In the genomic region with DNA sequence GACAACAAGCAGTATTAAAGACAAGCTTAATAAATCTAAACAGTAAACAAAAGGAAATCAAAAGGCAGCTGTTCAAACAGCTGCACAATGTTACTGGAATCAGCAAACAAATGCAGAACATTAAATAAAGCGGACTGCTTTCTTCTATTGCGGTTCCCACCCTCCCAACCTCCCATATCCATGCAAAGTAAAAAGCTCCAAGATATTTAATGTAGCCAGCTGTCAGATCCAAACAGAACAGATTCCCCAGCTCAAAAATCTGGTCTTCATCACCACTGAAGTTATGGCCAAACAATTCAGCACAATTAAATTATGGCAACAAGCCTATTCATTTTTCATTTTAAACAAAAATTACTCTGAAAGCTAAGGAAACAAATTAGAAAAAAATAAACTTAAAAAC, we compare ENCODE assay signal across 15 cellular contexts.
A peak's percentile ranks its signal among the peaks of the same experiment; 100 is the strongest.
DNase-seq lines count a peak whose midpoint lies in the region; ATAC-seq, FAIRE-seq and TF ChIP-seq lines count a peak whose summit lies in the region.
"Had no signal": no experiment of that assay in that cellular context is flagged by ENCODE, and none has a peak within 500 bp of the region (broad histone marks: within the 10 kb centered on the region; RNA-seq: fewer than 3 reads in every experiment).

No MANE protein-coding gene starts in this region.

- H3K9ac ChIP-seq in liver (ENCODE audit: low read depth in 1 of 2, low read length in 2 of 2): peak overlapping the region in 1 of 2 donors; percentile 85
- no peak overlapping the region for H3K9ac ChIP-seq in HepG2 (ENCODE audit: insufficient read depth, low read depth, low read length)
- H3K9ac ChIP-seq in muscle layer of colon (ENCODE audit: low read length): no peak overlapping the region

- in situ Hi-C loops in HepG2 (cut with HindIII; ENCODE audit: extremely low pct_ligation_motif_present, low pct_unique_long_range_greater_than_20kb): no loop called here

- H3K4me1 ChIP-seq in liver (ENCODE audit: control insufficient read depth in 4 of 4, insufficient read depth in 4 of 4, low read length in 3 of 4): peaks cover 4 to 48% (median 21%) of the 10 kb centered on the region in 4 donors
- peaks cover 11% of the 10 kb centered on the region for H3K4me1 ChIP-seq in HepG2 (ENCODE audit: insufficient read depth, low read length)
- peaks cover 61% of the 10 kb centered on the region for H3K4me1 ChIP-seq in muscle layer of colon (ENCODE audit: insufficient read depth, low read length)
- H3K4me1 ChIP-seq in aorta (ENCODE audit: control insufficient read depth in 1 of 2, insufficient read depth in 2 of 2, low read length in 2 of 2): peaks cover 2 to 4% of the 10 kb centered on the region in 2 donors

- ATAC-seq in HepG2: no peak
- ATAC-seq in aorta (ENCODE audit: low FRiP score): no peak
- ATAC-seq in GM18909 (IDR thresholded peaks at IDR 0.05; ENCODE audit: poor library complexity, unreplicated experiment): no peak
- ATAC-seq in HG02610 (IDR thresholded peaks at IDR 0.05; ENCODE audit: unreplicated experiment): no peak

- H3K27ac ChIP-seq in liver (ENCODE audit: low read depth in 1 of 2, low read length in 2 of 2): peak overlapping the region; percentile 88 to 96
- H3K27ac ChIP-seq in HepG2 (ENCODE audit: extremely low read length, insufficient read depth, low read length): no peak overlapping the region
- peak overlapping the region; percentile 9 for H3K27ac ChIP-seq in caudate nucleus (ENCODE audit: low read depth, low read length)
- peak overlapping the region; percentile 77 for H3K27ac ChIP-seq in muscle layer of colon (ENCODE audit: low read depth, low read length)
- no peak overlapping the region for H3K27ac ChIP-seq in aorta (ENCODE audit: low read depth in 1 of 2, low read length in 2 of 2)

- CTCF ChIA-PET in HepG2 (lab: Yijun Ruan, JAX; ENCODE audit: low intra/inter-chr PET ratio, low total read pairs): no interaction called here

- POLR2A ChIA-PET in HepG2 (lab: Yijun Ruan, JAX): no interaction called here

- no peaks in the 10 kb centered on the region for H3K79me2 ChIP-seq in HepG2 (ENCODE audit: insufficient read depth, low read length)

- H3K9me3 ChIP-seq in liver (ENCODE audit: control insufficient read depth in 4 of 4, low read length in 3 of 4) (no peaks in the 10 kb centered on the region), HepG2 (ENCODE audit: low read length) (no peaks in the 10 kb centered on the region), muscle layer of colon (ENCODE audit: low read length) (no peaks in the 10 kb centered on the region), aorta (ENCODE audit: control insufficient read depth, low read length) (no peaks in the 10 kb centered on the region)
- H3K9me3 ChIP-seq: BE2C had no signal

- intact Hi-C loops in HepG2 (cut with micrococcal nuclease; ENCODE audit: unreplicated experiment) (no loop called here), aorta (cut with DNase I) (no loop called here)

- 27% methylated on average over 2 of the region's 2 CpGs for WGBS in liver
- WGBS in HepG2 (ENCODE audit: low lambda C conversion rate): 100% methylated on average over 2 of the region's 2 CpGs
- 69 to 72% methylated on average over 2 of the region's 2 CpGs for WGBS in aorta, 2 donors

- H3K4me3 ChIP-seq in liver (ENCODE audit: low read depth in 1 of 3, low read length in 3 of 3) (no peak overlapping the region), HepG2 (replicated peaks in 1 of 3; ENCODE audit: insufficient read depth in 1 of 3, low read depth in 2 of 3, low read length in 3 of 3) (no peak overlapping the region), muscle layer of colon (ENCODE audit: low read depth in 1 of 2, low read length in 2 of 2) (no peak overlapping the region), aorta (ENCODE audit: low read length in 2 of 2) (no peak overlapping the region)

- no peak for DNase-seq in HepG2 (ENCODE audit: low spot score)
- no peak for DNase-seq in caudate nucleus (lab: John Stamatoyannopoulos, UW)
- no peak for DNase-seq in aorta
- DNase-seq in NCI-H2107 treated with DMSO at 0.1 percent for 48 hours (lab: John Stamatoyannopoulos, UW; ENCODE audit: unreplicated experiment): no peak
- DNase-seq: activated B cell treated with CpG ODN at 0.5 μM for 24 hours; activated T-cell treated with anti-CD3 and anti-CD28 coated beads, Interleukin-2, amount 50 U/mL, for 72 hours; BE2C; NCI-H1436 treated with DMSO at 0.1 percent for 48 hours; SIG-M5; stimulated activated CD4-positive, alpha-beta T cell treated with anti-CD3 and anti-CD28 coated beads, Interleukin-12 subunit alpha, Interleukin-12 subunit beta, amount 100 ng/mL, for 4 hours had no signal

- TF ChIP-seq RAD21 in liver (IDR thresholded peaks at IDR 0.05) (peak in 1 of 2 donors; percentile 28), HepG2 (CRISPR knock-in tag; IDR thresholded peaks at IDR 0.05) (no peak)

- no peak overlapping the region for H3K4me2 ChIP-seq in HepG2 (ENCODE audit: low read depth, low read length)

- H3K36me3 ChIP-seq in liver (ENCODE audit: control insufficient read depth in 4 of 4, insufficient read depth in 3 of 4, low read depth in 1 of 4, low read length in 3 of 4): no peaks in the 10 kb centered on the region
- H3K36me3 ChIP-seq in HepG2 (replicated peaks in 1 of 2; ENCODE audit: control insufficient read depth in 1 of 2, insufficient read depth in 2 of 2, low read length in 2 of 2): no peaks in the 10 kb centered on the region
- H3K36me3 ChIP-seq in muscle layer of colon (ENCODE audit: insufficient read depth, low read length): no peaks in the 10 kb centered on the region
- no peaks in the 10 kb centered on the region for H3K36me3 ChIP-seq in aorta (ENCODE audit: control insufficient read depth in 1 of 2, insufficient read depth in 2 of 2, low read length in 1 of 2)
- H3K36me3 ChIP-seq: BE2C had no signal

- no peaks in the 10 kb centered on the region for H3K27me3 ChIP-seq in liver (ENCODE audit: control insufficient read depth in 4 of 4, insufficient read depth in 4 of 4, low read length in 3 of 4)
- H3K27me3 ChIP-seq in HepG2 (ENCODE audit: control insufficient read depth in 1 of 2, insufficient read depth in 2 of 2, low read length in 2 of 2): no peaks in the 10 kb centered on the region
- H3K27me3 ChIP-seq in muscle layer of colon (ENCODE audit: control insufficient read depth in 1 of 2, insufficient read depth in 2 of 2, low read length in 2 of 2): no peaks in the 10 kb centered on the region
- no peaks in the 10 kb centered on the region for H3K27me3 ChIP-seq in aorta (ENCODE audit: control insufficient read depth in 1 of 2, insufficient read depth in 2 of 2, low read length in 1 of 2)
- H3K27me3 ChIP-seq: BE2C had no signal

- TF ChIP-seq POLR2A in HepG2 (IDR thresholded peaks at IDR 0.05; ENCODE audit: insufficient read depth in 1 of 2, low read depth in 2 of 2, low read length in 2 of 2): no peak

- no TSS peak for BruUV-seq in HepG2 (replicated peaks; lab: Mats Ljungman, UMichigan)

- TF ChIP-seq CTCF in liver (IDR thresholded peaks at IDR 0.05; ENCODE audit: low read depth, low read length, missing input control): no peak
- no peak for TF ChIP-seq CTCF in HepG2 (CRISPR knock-in tag; IDR thresholded peaks at IDR 0.05)

- no peaks in the 10 kb centered on the region for H4K20me1 ChIP-seq in HepG2 (ENCODE audit: insufficient read depth, low read length)

- FAIRE-seq in HepG2 (lab: Jason Lieb, UNC): no peak
- FAIRE-seq: G401.6 had no signal

- H2AFZ ChIP-seq in HepG2 (ENCODE audit: low read length): no peak overlapping the region

- no peak for TF ChIP-seq EP300 in HepG2 (IDR thresholded peaks at IDR 0.05; ENCODE audit: low read depth in 2 of 2, low read length in 2 of 2)
- TF ChIP-seq EP300 in HepG2 (CRISPR knock-in tag; IDR thresholded peaks at IDR 0.05; ENCODE audit: borderline replicate concordance): no peak

TF ChIP-seq in liver, 16 proteins besides CTCF, POLR2A, EP300 and RAD21:
- TF ChIP-seq SP1 (IDR thresholded peaks at IDR 0.05) (peak; percentile 36), RXRA (IDR thresholded peaks at IDR 0.05) (no peak)

TF ChIP-seq in HepG2, 621 proteins besides CTCF, POLR2A, EP300 and RAD21:
- TF ChIP-seq HOXD1 (CRISPR knock-in tag; IDR thresholded peaks at IDR 0.05) (no peak), FOXO1 (CRISPR knock-in tag; IDR thresholded peaks at IDR 0.05) (no peak), ATF7 (IDR thresholded peaks at IDR 0.05) (no peak), ATF7 (CRISPR knock-in tag; IDR thresholded peaks at IDR 0.05) (no peak)
- TF ChIP-seq, protein P1, sequence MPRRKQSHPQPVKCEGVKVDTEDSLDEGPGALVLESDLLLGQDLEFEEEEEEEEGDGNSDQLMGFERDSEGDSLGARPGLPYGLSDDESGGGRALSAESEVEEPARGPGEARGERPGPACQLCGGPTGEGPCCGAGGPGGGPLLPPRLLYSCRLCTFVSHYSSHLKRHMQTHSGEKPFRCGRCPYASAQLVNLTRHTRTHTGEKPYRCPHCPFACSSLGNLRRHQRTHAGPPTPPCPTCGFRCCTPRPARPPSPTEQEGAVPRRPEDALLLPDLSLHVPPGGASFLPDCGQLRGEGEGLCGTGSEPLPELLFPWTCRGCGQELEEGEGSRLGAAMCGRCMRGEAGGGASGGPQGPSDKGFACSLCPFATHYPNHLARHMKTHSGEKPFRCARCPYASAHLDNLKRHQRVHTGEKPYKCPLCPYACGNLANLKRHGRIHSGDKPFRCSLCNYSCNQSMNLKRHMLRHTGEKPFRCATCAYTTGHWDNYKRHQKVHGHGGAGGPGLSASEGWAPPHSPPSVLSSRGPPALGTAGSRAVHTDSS (CRISPR knock-in tag; conservative IDR thresholded peaks at IDR 0.05): no peak
- TF ChIP-seq, protein P2, sequence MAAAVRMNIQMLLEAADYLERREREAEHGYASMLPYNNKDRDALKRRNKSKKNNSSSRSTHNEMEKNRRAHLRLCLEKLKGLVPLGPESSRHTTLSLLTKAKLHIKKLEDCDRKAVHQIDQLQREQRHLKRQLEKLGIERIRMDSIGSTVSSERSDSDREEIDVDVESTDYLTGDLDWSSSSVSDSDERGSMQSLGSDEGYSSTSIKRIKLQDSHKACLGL (CRISPR knock-in tag; IDR thresholded peaks at IDR 0.05): no peak

Comparison
In these comparisons a context has a peak if more than half of its experiments do, and no peak if none do; other contexts are left out.
1. H3K27ac ChIP-seq: peak in liver (2 of 2), caudate nucleus (single experiment) and muscle layer of colon (single experiment); none in HepG2 (single experiment) and aorta (0 of 2).